ENCODE assay signal across 8 cellular contexts in genomic region chr7:818031-818699, GRCh38. TPM values are rescaled to one million over a fixed set of nuclear protein-coding genes. Genes with fewer than 3 reads are reported as not detected.
DNase-seq lines count a peak whose midpoint lies in the region; TF ChIP-seq lines count a peak whose summit lies in the region.

No MANE protein-coding gene starts in this region.

- H3K4me3 ChIP-seq in DOHH2 (ENCODE audit: low read length) (peak overlapping the region; percentile 90), kidney epithelial cell (ENCODE audit: low read depth, low read length) (no peak overlapping the region), HAP-1 (no peak overlapping the region)

- H3K4me1 ChIP-seq in DOHH2 (ENCODE audit: control insufficient read depth, low read length) (peaks cover 49% of the 10 kb centered on the region), HAP-1 (peaks cover 5% of the 10 kb centered on the region)

- H3K27me3 ChIP-seq in DOHH2 (ENCODE audit: control insufficient read depth, low read length) (peaks cover 20% of the 10 kb centered on the region), kidney epithelial cell (ENCODE audit: control insufficient read depth, insufficient read depth, low read length) (no peaks in the 10 kb centered on the region), HAP-1 (ENCODE audit: low read depth) (no peaks in the 10 kb centered on the region)

- no peaks in the 10 kb centered on the region; the same call in 1 of the 2 replicates for H3F3A ChIP-seq in DOHH2 (ENCODE audit: control insufficient read depth, insufficient read depth)

- peaks cover 23% of the 10 kb centered on the region for H4K20me1 ChIP-seq in DOHH2 (ENCODE audit: control insufficient read depth, insufficient read depth, low read depth, low read length)

- in situ Hi-C loops in HAP-1 (cut with MboI; ENCODE audit: low sequenced_read_pairs), result no loop called here

- no peaks in the 10 kb centered on the region; the same call in 1 of the 2 replicates for H3K9me3 ChIP-seq in DOHH2 (ENCODE audit: control insufficient read depth, insufficient read depth, low read length)
- no peaks in the 10 kb centered on the region for H3K9me3 ChIP-seq in HAP-1

- H3K36me3 Mint-ChIP-seq in activated naive CD8-positive, alpha-beta T cell, result peaks cover 16% of the 10 kb centered on the region

- peak overlapping the region; percentile 69 for H3K4me2 ChIP-seq in DOHH2 (ENCODE audit: low read length)

- H3K9me3 Mint-ChIP-seq in activated naive CD8-positive, alpha-beta T cell (ENCODE audit: low read depth), result no peaks in the 10 kb centered on the region

- peak overlapping the region; percentile 25 for H3K27ac Mint-ChIP-seq in activated naive CD8-positive, alpha-beta T cell

- H3K9me2 ChIP-seq in DOHH2 (replicated peaks; ENCODE audit: control insufficient read depth, low read length), result no peaks in the 10 kb centered on the region

- H3K4me3 Mint-ChIP-seq in activated naive CD8-positive, alpha-beta T cell, result peak overlapping the region; percentile 94

- peak; percentile 73 for TF ChIP-seq CTCF in DOHH2 (IDR thresholded peaks at IDR 0.05; ENCODE audit: low read depth, low read length, poor library complexity, severe bottlenecking)
- TF ChIP-seq CTCF in kidney epithelial cell (IDR thresholded peaks at IDR 0.05; ENCODE audit: insufficient read depth, low read length, poor library complexity, severe bottlenecking), result peak; percentile 24

- DNase-seq in HuH-7.5 (ENCODE audit: low spot score), result peak; percentile 55
- DNase-seq in kidney epithelial cell (ENCODE audit: low read depth), result no peak
- DNase-seq in NK-92 treated with Interleukin-12 subunit alpha and Interleukin-12 subunit beta, amount 100 ng/mL, for 24 hours (lab: John Stamatoyannopoulos, UW), result no peak
- DNase-seq in NCI-H2029 (lab: John Stamatoyannopoulos, UW), result no peak
- no peak for DNase-seq in NCI-H146 treated with DMSO at 0.1 percent for 48 hours (lab: John Stamatoyannopoulos, UW; ENCODE audit: unreplicated experiment)
- DNase-seq in HAP-1 (ENCODE audit: low spot score in 2 of 2), result no peak

- no peak overlapping the region for H3K27ac ChIP-seq in DOHH2 (ENCODE audit: low read depth, low read length)

- no peaks in the 10 kb centered on the region for H3K27me3 Mint-ChIP-seq in activated naive CD8-positive, alpha-beta T cell

- H3K4me1 Mint-ChIP-seq in activated naive CD8-positive, alpha-beta T cell (ENCODE audit: low read depth), result peaks cover 56% of the 10 kb centered on the region

- H3K79me2 ChIP-seq in DOHH2 (ENCODE audit: control insufficient read depth, low read length), result peaks cover 65% of the 10 kb centered on the region

- peaks cover 26% of the 10 kb centered on the region for H3K36me3 ChIP-seq in DOHH2 (ENCODE audit: control insufficient read depth, low read length)
- no peaks in the 10 kb centered on the region for H3K36me3 ChIP-seq in kidney epithelial cell (ENCODE audit: control insufficient read depth, insufficient read depth, low read length)
- H3K36me3 ChIP-seq in HAP-1 (replicated peaks), result no peaks in the 10 kb centered on the region; the same call in 1 of the 2 replicates

RNA-seq across cellular contexts. Expression of gene SUN1, which starts 14.1 kb away (rescaled TPM):
- total RNA-seq in kidney epithelial cell, result 192 and 220 TPM in 2 replicates

RNA-seq across cellular contexts. Expression of gene GET4, which starts 58.2 kb away (rescaled TPM):
- 59.6 and 63.1 TPM in 2 replicates for total RNA-seq in kidney epithelial cell
